ENCODE assay signal across 22 cellular contexts in genomic region chr4:26850528-26850927, GRCh38.
"Had no signal": no experiment of that assay in that cellular context is flagged by ENCODE, and none has a peak within 500 bp of the region (broad histone marks: within the 10 kb centered on the region; RNA-seq: fewer than 3 reads in every experiment).

No MANE protein-coding gene starts in this region.

- H3K4me1 ChIP-seq: colonic mucosa, esophagus squamous epithelium, gastrocnemius medialis, heart right ventricle, left lung, lower lobe of right lung had no signal

- H3K27me3 Mint-ChIP-seq: effector memory CD8-positive, alpha-beta T cell had no signal

- H3K4me1 Mint-ChIP-seq: endodermal cell had no signal

- H3K9me3 ChIP-seq: colonic mucosa, esophagus squamous epithelium, gastrocnemius medialis, heart right ventricle, left lung, lower lobe of right lung had no signal

- H3K36me3 ChIP-seq: colonic mucosa, esophagus squamous epithelium, gastrocnemius medialis, heart right ventricle, left lung, lower lobe of right lung had no signal

- H3K4me3 ChIP-seq: colonic mucosa, esophagus squamous epithelium, gastrocnemius medialis, heart right ventricle, left lung, lower lobe of right lung had no signal

- H3K27ac Mint-ChIP-seq: effector memory CD8-positive, alpha-beta T cell; endodermal cell had no signal

- H3K4me3 Mint-ChIP-seq: effector memory CD8-positive, alpha-beta T cell; endodermal cell; memory B cell had no signal

- DNase-seq: colonic mucosa; effector CD8-positive, alpha-beta T cell; effector memory CD8-positive, alpha-beta T cell; endodermal cell; erythroblast; esophagus squamous epithelium; foreskin fibroblast; foreskin melanocyte; gastrocnemius medialis; glutamatergic neuron; head of caudate nucleus; heart right ventricle; hippocampal formation; left cardiac atrium; left lung; left ventricle myocardium superior; lower lobe of right lung; mesendoderm; midbrain had no signal

- H3K27me3 ChIP-seq: colonic mucosa, esophagus squamous epithelium, gastrocnemius medialis, heart right ventricle, left lung had no signal

- ATAC-seq: effector memory CD8-positive, alpha-beta T cell; esophagus mucosa; gastrocnemius medialis; heart right ventricle; left cardiac atrium; left lung; left ventricle myocardium superior; lower lobe of right lung had no signal

- H3K9me3 Mint-ChIP-seq: endodermal cell had no signal

- H3K27ac ChIP-seq: colonic mucosa, epithelial cell of prostate, esophagus squamous epithelium, gastrocnemius medialis, heart right ventricle, left lung, lower lobe of right lung had no signal
